ENCODE assay signal across 25 cellular contexts in the genomic region with DNA sequence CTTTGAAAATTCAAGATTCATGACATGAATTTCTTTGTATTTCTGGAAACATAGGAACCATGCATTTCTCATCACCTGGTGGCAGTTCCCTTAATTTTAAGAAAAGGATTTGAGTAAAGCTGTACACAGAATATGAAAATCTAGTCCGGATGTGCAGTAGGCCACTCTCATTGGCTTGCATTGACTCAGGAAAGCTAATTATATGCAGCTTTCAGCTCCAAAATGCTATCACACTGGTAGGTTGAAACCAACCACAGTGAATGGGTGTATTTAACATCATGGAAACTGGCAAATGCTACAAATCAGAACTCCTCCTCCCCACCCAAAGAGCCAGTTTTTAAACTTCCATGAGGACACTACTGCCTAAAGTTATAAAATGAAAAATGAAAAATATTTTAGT.
DNase-seq lines count a peak whose midpoint lies in the region; ATAC-seq, FAIRE-seq and TF ChIP-seq lines count a peak whose summit lies in the region.
"Had no signal": no experiment of that assay in that cellular context is flagged by ENCODE, and none has a peak within 500 bp of the region (broad histone marks: within the 10 kb centered on the region; RNA-seq: fewer than 3 reads in every experiment).

No MANE protein-coding gene starts in this region.

- ATAC-seq in GM19455 (IDR thresholded peaks at IDR 0.05; ENCODE audit: unreplicated experiment) = peak; percentile 60
- peak; percentile 39 for ATAC-seq in HG02759 (IDR thresholded peaks at IDR 0.05; ENCODE audit: unreplicated experiment)
- peak; percentile 63 for ATAC-seq in HG03469 (IDR thresholded peaks at IDR 0.05; ENCODE audit: unreplicated experiment)
- ATAC-seq: left ventricle myocardium superior, right lobe of liver had no signal

- no peaks in the 10 kb centered on the region for H3K9me3 ChIP-seq in DOHH2 (ENCODE audit: control insufficient read depth, insufficient read depth, low read length)
- H3K9me3 ChIP-seq: ascending aorta, BE2C, right lobe of liver, tibial nerve had no signal

- H3F3A ChIP-seq in DOHH2 (ENCODE audit: control insufficient read depth, insufficient read depth) = no peaks in the 10 kb centered on the region

- H3K9me2 ChIP-seq in DOHH2 (replicated peaks; ENCODE audit: control insufficient read depth, low read length) = no peaks in the 10 kb centered on the region

- no peak overlapping the region for H3K4me3 ChIP-seq in DOHH2 (ENCODE audit: low read length)
- H3K4me3 ChIP-seq: ascending aorta, right lobe of liver, tibial nerve had no signal

- no peaks in the 10 kb centered on the region for H3K27me3 ChIP-seq in DOHH2 (ENCODE audit: control insufficient read depth, low read length)
- H3K27me3 ChIP-seq: ascending aorta, BE2C, right lobe of liver, tibial nerve had no signal

- FAIRE-seq in HTR-8/SVneo (lab: Jason Lieb, UNC) = no peak

- no peak for TF ChIP-seq CTCF in DOHH2 (IDR thresholded peaks at IDR 0.05; ENCODE audit: low read depth, low read length, poor library complexity, severe bottlenecking)

- no peaks in the 10 kb centered on the region for H3K79me2 ChIP-seq in DOHH2 (ENCODE audit: control insufficient read depth, low read length)

- no peaks in the 10 kb centered on the region for H3K36me3 ChIP-seq in DOHH2 (ENCODE audit: control insufficient read depth, low read length)
- H3K36me3 ChIP-seq: ascending aorta, BE2C, right lobe of liver, tibial nerve had no signal

- DNase-seq in CD1c-positive myeloid dendritic cell (ENCODE audit: extremely low spot score) (no peak), HuH-7.5 (ENCODE audit: low spot score) (no peak), NCI-H2227 treated with DMSO at 0.1 percent for 48 hours (lab: John Stamatoyannopoulos, UW) (no peak), HTR-8/SVneo (ENCODE audit: insufficient read length, low spot score) (no peak)
- DNase-seq: 8988T; activated CD4-positive, alpha-beta memory T cell treated with anti-CD3 and anti-CD28 coated beads for 36 hours; activated naive CD4-positive, alpha-beta T cell treated with anti-CD3 and anti-CD28 coated beads, Interleukin-2, amount 10 ng/mL, durations not matched to agents 7 days and 5 days; activated T-cell treated with anti-CD3 and anti-CD28 coated beads, Interleukin-2, amount 50 U/mL, for 1 hour; BE2C; cerebellar nuclear complex; effector memory CD4-positive, alpha-beta T cell; GF-D8; IMR-90; left ventricle myocardium superior; NCI-H187 treated with DMSO at 0.1 percent for 48 hours; NCI-H446 treated with DMSO at 0.1 percent for 48 hours; right lobe of liver; stimulated activated naive CD4-positive, alpha-beta T cell had no signal

- H3K27ac ChIP-seq in DOHH2 (ENCODE audit: low read depth, low read length) = peak overlapping the region; percentile 30
- H3K27ac ChIP-seq: ascending aorta, right lobe of liver, tibial nerve, VCaP had no signal

- no peak overlapping the region for H3K4me2 ChIP-seq in DOHH2 (ENCODE audit: low read length)

- H3K4me1 ChIP-seq in DOHH2 (ENCODE audit: control insufficient read depth, low read length) = peaks cover 8% of the 10 kb centered on the region
- H3K4me1 ChIP-seq: ascending aorta, BE2C, right lobe of liver had no signal

- H4K20me1 ChIP-seq in DOHH2 (ENCODE audit: control insufficient read depth, insufficient read depth, low read depth, low read length) = no peaks in the 10 kb centered on the region
